In genomic region chr9:133367778-133368177, GRCh38 we compare ENCODE assay signal across 14 cellular contexts. TPM values are rescaled to one million over a fixed set of nuclear protein-coding genes. Genes with fewer than 3 reads are reported as not detected.
A peak's percentile ranks its signal among the peaks of the same experiment; 100 is the strongest.
DNase-seq lines count a peak whose midpoint lies in the region; ATAC-seq and TF ChIP-seq lines count a peak whose summit lies in the region.
"Had no signal": no experiment of that assay in that cellular context is flagged by ENCODE, and none has a peak within 500 bp of the region (broad histone marks: within the 10 kb centered on the region; RNA-seq: fewer than 3 reads in every experiment).

No MANE protein-coding gene starts in this region.

- no peaks in the 10 kb centered on the region for H3K9me3 Mint-ChIP-seq in natural killer cell treated with Interleukin-12 subunit alpha and Interleukin-12 subunit beta and Interleukin-15 and Interleukin-18, amount 100 ng/mL, for 72 hours
- no peaks in the 10 kb centered on the region for H3K9me3 Mint-ChIP-seq in natural killer cell
- H3K9me3 Mint-ChIP-seq: naive B cell had no signal

- BruUV-seq in mammary epithelial cell (replicated peaks; lab: Mats Ljungman, UMichigan): no TSS peak

- no peak for DNase-seq in natural killer cell treated with Interleukin-12 subunit alpha and Interleukin-12 subunit beta and Interleukin-15 and Interleukin-18, amount 100 ng/mL, for 72 hours (ENCODE audit: low spot score)
- no peak for DNase-seq in natural killer cell
- DNase-seq in mesendoderm: no peak
- DNase-seq in mammary epithelial cell: no peak
- no peak for DNase-seq in vagina (ENCODE audit: extremely low spot score in 2 of 2)
- DNase-seq: activated CD4-positive, CD25-positive, alpha-beta regulatory T cell; activated CD8-positive, alpha-beta memory T cell treated with anti-CD3 and anti-CD28 coated beads, Interleukin-2, amount 10 ng/mL, durations not matched to agents 7 days and 5 days; foreskin keratinocyte; naive B cell; NCI-H1048; NCI-H524 treated with DMSO at 0.1 percent for 48 hours; stimulated activated naive CD8-positive, alpha-beta T cell treated with anti-CD3 and anti-CD28 coated beads, Interleukin-15, Interleukin-2, amounts not matched to agents 100 U/mL and 50 U/mL, for 24 hours had no signal

- peak overlapping the region; percentile 61 for H3K23ac ChIP-seq in mesendoderm (ENCODE audit: low read length)

- no peak overlapping the region for H3K9ac ChIP-seq in mesendoderm (ENCODE audit: low read length)
- no peak overlapping the region for H3K9ac ChIP-seq in mammary epithelial cell (ENCODE audit: insufficient read depth, low read length)

- no peaks in the 10 kb centered on the region for H3K9me3 ChIP-seq in mammary epithelial cell (replicated peaks; ENCODE audit: insufficient read depth, low read length)
- no peaks in the 10 kb centered on the region for H3K9me3 ChIP-seq in vagina
- H3K9me3 ChIP-seq: prostate gland had no signal

- peaks cover 56% of the 10 kb centered on the region for H3K79me1 ChIP-seq in mesendoderm (ENCODE audit: low read length)

- H3K36me3 ChIP-seq in mesendoderm (ENCODE audit: control insufficient read depth, insufficient read depth, low read length) (peaks cover 18% of the 10 kb centered on the region), mammary epithelial cell (ENCODE audit: insufficient read depth, low read length) (peaks cover 51% of the 10 kb centered on the region), vagina (peaks cover 6 to 45% of the 10 kb centered on the region in 2 donors)
- H3K36me3 ChIP-seq: prostate gland had no signal

- H3K27me3 Mint-ChIP-seq in natural killer cell treated with Interleukin-12 subunit alpha and Interleukin-12 subunit beta and Interleukin-15 and Interleukin-18, amount 100 ng/mL, for 72 hours: no peaks in the 10 kb centered on the region
- H3K27me3 Mint-ChIP-seq in natural killer cell (ENCODE audit: low read depth in 2 of 2): no peaks in the 10 kb centered on the region
- H3K27me3 Mint-ChIP-seq: activated CD8-positive, alpha-beta memory T cell treated with anti-CD3 and anti-CD28 coated beads, Interleukin-2, amount 10 ng/mL, durations not matched to agents 7 days and 5 days; naive B cell had no signal

- H3K4me1 ChIP-seq in mesendoderm (ENCODE audit: control insufficient read depth, low read depth, low read length): no peaks in the 10 kb centered on the region
- H3K4me1 ChIP-seq in mammary epithelial cell (ENCODE audit: insufficient read depth, low read length): peaks cover 42% of the 10 kb centered on the region
- peaks cover 73% of the 10 kb centered on the region for H3K4me1 ChIP-seq in vagina

- H2AFZ ChIP-seq in mammary epithelial cell (ENCODE audit: low read depth, low read length): no peak overlapping the region

- dilution Hi-C loops in mammary epithelial cell (cut with HindIII; ENCODE audit: low sequenced_read_pairs): no loop called here

- H3K56ac ChIP-seq in mesendoderm (ENCODE audit: low read length): no peak overlapping the region

- TF ChIP-seq POLR2A in vagina (IDR thresholded peaks at IDR 0.05): no peak

- H3K27ac Mint-ChIP-seq in natural killer cell treated with Interleukin-12 subunit alpha and Interleukin-12 subunit beta and Interleukin-15 and Interleukin-18, amount 100 ng/mL, for 72 hours: peak overlapping the region; percentile 96 to 99
- H3K27ac Mint-ChIP-seq in natural killer cell: no peak overlapping the region
- H3K27ac Mint-ChIP-seq: naive B cell had no signal

- no peak overlapping the region for H2BK5ac ChIP-seq in mesendoderm (ENCODE audit: low read length)

- no peak overlapping the region for H2BK120ac ChIP-seq in mesendoderm (ENCODE audit: low read depth, low read length)

- intact Hi-C loops in natural killer cell (cut with micrococcal nuclease): no loop called here
- intact Hi-C loops in mammary epithelial cell (cut with micrococcal nuclease): no loop called here
- intact Hi-C loops in vagina (cut with DNase I): no loop called here

- H3K27me3 ChIP-seq in mesendoderm (ENCODE audit: insufficient read depth, low read length, poor library complexity) (no peaks in the 10 kb centered on the region), mammary epithelial cell (ENCODE audit: insufficient read depth, low read length) (no peaks in the 10 kb centered on the region), vagina (no peaks in the 10 kb centered on the region)
- H3K27me3 ChIP-seq: foreskin keratinocyte had no signal

- H4K8ac ChIP-seq in mesendoderm (ENCODE audit: low read depth, low read length): no peak overlapping the region

- no peak overlapping the region for H3K4me3 ChIP-seq in mesendoderm (ENCODE audit: low read length)
- no peak overlapping the region for H3K4me3 ChIP-seq in mammary epithelial cell (replicated peaks in 1 of 3; ENCODE audit: insufficient read depth in 1 of 3, low read depth in 2 of 3, low read length in 3 of 3)
- H3K4me3 ChIP-seq in vagina: no peak overlapping the region
- H3K4me3 ChIP-seq: prostate gland had no signal

- H3K4me1 Mint-ChIP-seq in natural killer cell treated with Interleukin-12 subunit alpha and Interleukin-12 subunit beta and Interleukin-15 and Interleukin-18, amount 100 ng/mL, for 72 hours (ENCODE audit: low read depth in 2 of 2): peaks cover 61 to 70% of the 10 kb centered on the region in 2 donors
- H3K4me1 Mint-ChIP-seq in natural killer cell: peaks cover 63 to 74% of the 10 kb centered on the region in 2 donors

- no peak overlapping the region for H2AK5ac ChIP-seq in mesendoderm (ENCODE audit: low read length)

- ATAC-seq in natural killer cell treated with Interleukin-12 subunit alpha and Interleukin-12 subunit beta and Interleukin-15 and Interleukin-18, amount 100 ng/mL, for 72 hours: no peak
- ATAC-seq in natural killer cell (no peak), GM18511 (IDR thresholded peaks at IDR 0.05; ENCODE audit: unreplicated experiment) (no peak)
- ATAC-seq: activated CD8-positive, alpha-beta memory T cell treated with anti-CD3 and anti-CD28 coated beads, Interleukin-2, amount 10 ng/mL, durations not matched to agents 7 days and 5 days; foreskin keratinocyte; stimulated activated naive CD8-positive, alpha-beta T cell treated with anti-CD3 and anti-CD28 coated beads, Interleukin-15, Interleukin-2, amounts not matched to agents 100 U/mL and 50 U/mL, for 24 hours had no signal

- peak overlapping the region; percentile 89 for H3K4me3 Mint-ChIP-seq in natural killer cell treated with Interleukin-12 subunit alpha and Interleukin-12 subunit beta and Interleukin-15 and Interleukin-18, amount 100 ng/mL, for 72 hours
- no peak overlapping the region for H3K4me3 Mint-ChIP-seq in natural killer cell

- no peak overlapping the region for H3K4me2 ChIP-seq in mesendoderm (ENCODE audit: low read length)
- no peak overlapping the region for H3K4me2 ChIP-seq in mammary epithelial cell (ENCODE audit: insufficient read depth, low read depth, low read length)

- WGBS in mesendoderm (ENCODE audit: extremely low coverage, insufficient coverage, low lambda C conversion rate): no CpG with 5 or more reads among the region's 10 CpGs
- 41% methylated on average over 10 of the region's 10 CpGs for WGBS in mammary epithelial cell (ENCODE audit: low coverage, missing lambda C conversion rate)

- CTCF ChIA-PET in mammary epithelial cell (lab: Charles Lee; ENCODE audit: low non-redundant PET): no interaction called here

- H3K27ac ChIP-seq in mesendoderm (ENCODE audit: low read depth, low read length) (no peak overlapping the region), mammary epithelial cell (ENCODE audit: insufficient read depth, low read depth, low read length) (no peak overlapping the region), vagina (no peak overlapping the region)
- H3K27ac ChIP-seq: foreskin keratinocyte, prostate gland had no signal

- peaks cover 11% of the 10 kb centered on the region for H4K20me1 ChIP-seq in mammary epithelial cell (ENCODE audit: insufficient read depth, low read length)

- H3K18ac ChIP-seq in mesendoderm (ENCODE audit: low read length): no peak overlapping the region

- H3K36me3 Mint-ChIP-seq in natural killer cell treated with Interleukin-12 subunit alpha and Interleukin-12 subunit beta and Interleukin-15 and Interleukin-18, amount 100 ng/mL, for 72 hours: peaks cover 45% of the 10 kb centered on the region
- H3K36me3 Mint-ChIP-seq in natural killer cell: peaks cover 7% of the 10 kb centered on the region

- in situ Hi-C loops in mammary epithelial cell (cut with MboI; ENCODE audit: low sequenced_read_pairs in 2 of 2): no loop called here

- no peak overlapping the region for H3K4ac ChIP-seq in mesendoderm (ENCODE audit: low read depth, low read length)

- TF ChIP-seq CTCF in natural killer cell (IDR thresholded peaks at IDR 0.05) (no peak), mammary epithelial cell (conservative IDR thresholded peaks at IDR 0.05 in 1 of 2, IDR thresholded peaks at IDR 0.05 in 1 of 2; ENCODE audit: extremely low read depth in 1 of 2, insufficient read depth in 1 of 2, low read depth in 1 of 2, low read length in 2 of 2) (no peak), vagina (IDR thresholded peaks at IDR 0.05) (no peak)

- H2BK15ac ChIP-seq in mesendoderm (replicated peaks; ENCODE audit: low read depth): no peak overlapping the region

- peaks cover 61% of the 10 kb centered on the region for H3K79me2 ChIP-seq in mesendoderm (ENCODE audit: control insufficient read depth, insufficient read depth, low read length)
- H3K79me2 ChIP-seq in mammary epithelial cell (ENCODE audit: insufficient read depth, low read length): peaks cover 96% of the 10 kb centered on the region

- no peak overlapping the region for H4K5ac ChIP-seq in mesendoderm (ENCODE audit: low read length)

RNA-seq across cellular contexts. Expression of gene SURF4, which starts 8.1 kb away (rescaled TPM):
- total RNA-seq in natural killer cell treated with Interleukin-12 subunit alpha and Interleukin-12 subunit beta and Interleukin-15 and Interleukin-18, amount 100 ng/mL, for 72 hours: 100 to 1,000 TPM; 390 to 433 TPM
- total RNA-seq in natural killer cell (100 to 1,000 TPM; 111 to 135 (median 114) TPM), mammary epithelial cell (100 to 1,000 TPM; 192 to 214 TPM), vagina (112 TPM)
- polyA plus RNA-seq in mesendoderm (2013, experiment 1 of 2): 118 TPM
- 119 TPM for polyA plus RNA-seq in mesendoderm (2013, experiment 2 of 2)
- polyA plus RNA-seq in mammary epithelial cell: 206 TPM
- polyA minus RNA-seq in mammary epithelial cell: 325 TPM

RNA-seq across cellular contexts. Expression of gene STKLD1, which starts 8.4 kb away (rescaled TPM):
- under 1 TPM in 1 of 2 donors, not detected in 1; 0.19 TPM for total RNA-seq in natural killer cell treated with Interleukin-12 subunit alpha and Interleukin-12 subunit beta and Interleukin-15 and Interleukin-18, amount 100 ng/mL, for 72 hours
- total RNA-seq in natural killer cell (1 to 10 TPM in 2 of 3 donors, under 1 TPM in 1; 0.53 to 2.9 (median 1.1) TPM), mammary epithelial cell (1 to 10 TPM in 1 of 2 donors, under 1 TPM in 1; 0.67 to 1.0 TPM), vagina (not detected)
- 0.11 TPM for polyA plus RNA-seq in mesendoderm (2013, experiment 1 of 2)
- polyA plus RNA-seq in mesendoderm (2013, experiment 2 of 2): not detected
- 0.17 TPM for polyA plus RNA-seq in mammary epithelial cell
- not detected for polyA minus RNA-seq in mammary epithelial cell

RNA-seq across cellular contexts. Expression of gene SURF2, which starts 11.4 kb away (rescaled TPM):
- 10 to 100 TPM; 15.2 to 21.6 TPM for total RNA-seq in natural killer cell treated with Interleukin-12 subunit alpha and Interleukin-12 subunit beta and Interleukin-15 and Interleukin-18, amount 100 ng/mL, for 72 hours
- 10 to 100 TPM; 14.3 to 14.9 (median 14.7) TPM for total RNA-seq in natural killer cell
- 66.8 TPM for polyA plus RNA-seq in mesendoderm (2013, experiment 1 of 2)
- polyA plus RNA-seq in mesendoderm (2013, experiment 2 of 2): 69.9 TPM
- 10 to 100 TPM; 22.5 to 42.2 TPM for total RNA-seq in mammary epithelial cell
- 39.2 TPM for polyA plus RNA-seq in mammary epithelial cell
- 35.4 TPM for polyA minus RNA-seq in mammary epithelial cell
- 19.9 TPM for total RNA-seq in vagina

RNA-seq across cellular contexts. Expression of gene SURF1, which starts 11.5 kb away (rescaled TPM):
- 10 to 100 TPM; 26.0 to 28.4 TPM for total RNA-seq in natural killer cell treated with Interleukin-12 subunit alpha and Interleukin-12 subunit beta and Interleukin-15 and Interleukin-18, amount 100 ng/mL, for 72 hours
- total RNA-seq in natural killer cell: 10 to 100 TPM; 35.6 to 44.4 (median 37.2) TPM
- polyA plus RNA-seq in mesendoderm (2013, experiment 1 of 2): 20.4 TPM
- polyA plus RNA-seq in mesendoderm (2013, experiment 2 of 2): 20.1 TPM
- 10 to 100 TPM; 17.5 to 23.4 TPM for total RNA-seq in mammary epithelial cell
- 43.5 TPM for polyA plus RNA-seq in mammary epithelial cell
- 24.5 TPM for polyA minus RNA-seq in mammary epithelial cell
- total RNA-seq in vagina: 31.2 TPM

RNA-seq across cellular contexts. Expression of gene RPL7A, which starts 19.8 kb away (rescaled TPM):
- 1,000 to 10,000 TPM; 1,580 to 1,944 TPM for total RNA-seq in natural killer cell treated with Interleukin-12 subunit alpha and Interleukin-12 subunit beta and Interleukin-15 and Interleukin-18, amount 100 ng/mL, for 72 hours
- total RNA-seq in natural killer cell (1,000 to 10,000 TPM; 1,409 to 1,616 (median 1,600) TPM), mammary epithelial cell (1,000 to 10,000 TPM; 1,339 to 1,542 TPM), vagina (1,889 TPM)
- polyA plus RNA-seq in mesendoderm (2013, experiment 1 of 2): 2,135 TPM
- polyA plus RNA-seq in mesendoderm (2013, experiment 2 of 2): 2,151 TPM
- polyA plus RNA-seq in mammary epithelial cell: 3,578 TPM
- 1,906 TPM for polyA minus RNA-seq in mammary epithelial cell

Comparison
In these comparisons a context has a peak if more than half of its experiments do, and no peak if none do; other contexts are left out.
1. H3K27ac Mint-ChIP-seq: peak in natural killer cell treated with Interleukin-12 subunit alpha and Interleukin-12 subunit beta and Interleukin-15 and Interleukin-18, amount 100 ng/mL, for 72 hours (2 of 2); none in natural killer cell (0 of 2).